ENCODE assay signal across 22 cellular contexts in genomic region chr2:155125585-155126230, GRCh38.
"Had no signal": no experiment of that assay in that cellular context is flagged by ENCODE, and none has a peak within 500 bp of the region (broad histone marks: within the 10 kb centered on the region; RNA-seq: fewer than 3 reads in every experiment).

No MANE protein-coding gene starts in this region.

- H3K27me3 ChIP-seq: heart left ventricle, right lobe of liver, testis, tibial nerve, upper lobe of right lung, vagina had no signal

- H3K4me3 ChIP-seq: heart left ventricle, lung, prostate gland, right lobe of liver, testis, tibial nerve, upper lobe of right lung, vagina had no signal

- H3K4me1 ChIP-seq: heart left ventricle, parathyroid adenoma, prostate gland, right lobe of liver, testis, tibial nerve, upper lobe of right lung, vagina had no signal

- DNase-seq: effector memory CD4-positive, alpha-beta T cell; heart left ventricle; hippocampal formation; left colon; left ventricle myocardium superior; mesendoderm; naive B cell; retina; right lobe of liver; stimulated activated CD4-positive, alpha-beta T cell treated with anti-CD3 and anti-CD28 coated beads, Interleukin-15, amount 100 ng/mL, for 24 hours; stimulated activated CD4-positive, alpha-beta T cell treated with anti-CD3 and anti-CD28 coated beads, Interleukin-1b, Interleukin-23, amount 100 ng/mL, for 48 hours; stimulated activated CD4-positive, alpha-beta T cell treated with anti-CD3 and anti-CD28 coated beads, Interleukin-4, amount 100 ng/mL, for 24 hours; stimulated activated naive CD8-positive, alpha-beta T cell treated with anti-CD3 and anti-CD28 coated beads, Interleukin-15, amount 100 ng/mL, for 72 hours; testis; upper lobe of right lung had no signal

- H3K9ac ChIP-seq: parathyroid adenoma had no signal

- H3K27ac ChIP-seq: heart left ventricle, parathyroid adenoma, prostate gland, right lobe of liver, testis, tibial nerve, upper lobe of right lung, vagina had no signal

- H3K79me2 ChIP-seq: parathyroid adenoma had no signal

- ATAC-seq: esophagus mucosa; heart left ventricle; left colon; left ventricle myocardium superior; right lobe of liver; stimulated activated memory B cell treated with anti-CD40 and anti-IgM and Interleukin-4, amounts not matched to agents 10 μg/mL and 1 μg/mL and 100 μg/mL, for 72 hours; stimulated activated naive CD8-positive, alpha-beta T cell treated with anti-CD3 and anti-CD28 coated beads, Interleukin-15, amount 100 ng/mL, for 72 hours; upper lobe of right lung had no signal

- H3K9me3 ChIP-seq: prostate gland, right lobe of liver, testis, tibial nerve, upper lobe of right lung, vagina had no signal

- H3K36me3 ChIP-seq: heart left ventricle, prostate gland, right lobe of liver, tibial nerve, upper lobe of right lung, vagina had no signal

- H2AFZ ChIP-seq: parathyroid adenoma had no signal
